In genomic region chr9:133973791-133974630, GRCh38 we compare ENCODE assay signal across 1 cellular context.
TF ChIP-seq lines count a peak whose summit lies in the region.

No MANE protein-coding gene starts in this region.

TF ChIP-seq in HepG2, 621 proteins besides CTCF, POLR2A, EP300 and RAD21 (continued from another document and continues in another):
- TF ChIP-seq PHF5A (CRISPR knock-in tag; IDR thresholded peaks at IDR 0.05; ENCODE audit: low read depth, unreplicated experiment) (no peak), MXI1 (IDR thresholded peaks at IDR 0.05; ENCODE audit: borderline replicate concordance, low read depth, low read length) (peak; percentile 26; the same call in 1 of the 3 replicates), YEATS2 (CRISPR knock-in tag; IDR thresholded peaks at IDR 0.05; ENCODE audit: borderline replicate concordance) (no peak), ZKSCAN1 (IDR thresholded peaks at IDR 0.05; ENCODE audit: low read length) (no peak), SALL2 (CRISPR knock-in tag; IDR thresholded peaks at IDR 0.05) (no peak), ZNF224 (CRISPR knock-in tag; IDR thresholded peaks at IDR 0.05) (no peak), ZFP36L2 (CRISPR knock-in tag; IDR thresholded peaks at IDR 0.05) (no peak), KAT7 (CRISPR knock-in tag; IDR thresholded peaks at IDR 0.05; ENCODE audit: borderline replicate concordance) (no peak), MYPOP (CRISPR knock-in tag; IDR thresholded peaks at IDR 0.05) (no peak), ZNF891 (CRISPR knock-in tag; IDR thresholded peaks at IDR 0.05) (no peak), NONO (IDR thresholded peaks at IDR 0.05) (no peak), NONO (CRISPR knock-in tag; conservative IDR thresholded peaks at IDR 0.05) (no peak), HINFP (CRISPR knock-in tag; IDR thresholded peaks at IDR 0.05; ENCODE audit: low read depth) (no peak), CERS6 (CRISPR knock-in tag; IDR thresholded peaks at IDR 0.05) (no peak), ZXDC (CRISPR knock-in tag; IDR thresholded peaks at IDR 0.05) (no peak), ZNF549 (CRISPR knock-in tag; IDR thresholded peaks at IDR 0.05) (no peak), MIER3 (CRISPR knock-in tag; IDR thresholded peaks at IDR 0.05; ENCODE audit: borderline replicate concordance) (no peak), ZBTB34 (CRISPR knock-in tag; IDR thresholded peaks at IDR 0.05) (no peak), MIXL1 (CRISPR knock-in tag; IDR thresholded peaks at IDR 0.05) (no peak), KIAA2018 (CRISPR knock-in tag; IDR thresholded peaks at IDR 0.05; ENCODE audit: borderline replicate concordance) (no peak), BRCA1 (CRISPR knock-in tag; IDR thresholded peaks at IDR 0.05) (no peak), CENPX (CRISPR knock-in tag; IDR thresholded peaks at IDR 0.05) (no peak), ZNF232 (CRISPR knock-in tag; IDR thresholded peaks at IDR 0.05; ENCODE audit: borderline replicate concordance) (no peak), ATF7-NPFF (CRISPR knock-in tag; IDR thresholded peaks at IDR 0.05; ENCODE audit: low read depth) (no peak), RARA (CRISPR knock-in tag; IDR thresholded peaks at IDR 0.05) (peak; percentile 80), ZNF446 (CRISPR knock-in tag; IDR thresholded peaks at IDR 0.05) (no peak), JUNB (CRISPR knock-in tag; IDR thresholded peaks at IDR 0.05; ENCODE audit: borderline replicate concordance) (no peak), MAFG (CRISPR knock-in tag; IDR thresholded peaks at IDR 0.05) (no peak), NFYB (CRISPR knock-in tag; IDR thresholded peaks at IDR 0.05) (no peak)
- TF ChIP-seq, protein P1, sequence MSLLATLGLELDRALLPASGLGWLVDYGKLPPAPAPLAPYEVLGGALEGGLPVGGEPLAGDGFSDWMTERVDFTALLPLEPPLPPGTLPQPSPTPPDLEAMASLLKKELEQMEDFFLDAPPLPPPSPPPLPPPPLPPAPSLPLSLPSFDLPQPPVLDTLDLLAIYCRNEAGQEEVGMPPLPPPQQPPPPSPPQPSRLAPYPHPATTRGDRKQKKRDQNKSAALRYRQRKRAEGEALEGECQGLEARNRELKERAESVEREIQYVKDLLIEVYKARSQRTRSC (CRISPR knock-in tag; IDR thresholded peaks at IDR 0.05; ENCODE audit: low read depth) = no peak
- TF ChIP-seq, protein P2, sequence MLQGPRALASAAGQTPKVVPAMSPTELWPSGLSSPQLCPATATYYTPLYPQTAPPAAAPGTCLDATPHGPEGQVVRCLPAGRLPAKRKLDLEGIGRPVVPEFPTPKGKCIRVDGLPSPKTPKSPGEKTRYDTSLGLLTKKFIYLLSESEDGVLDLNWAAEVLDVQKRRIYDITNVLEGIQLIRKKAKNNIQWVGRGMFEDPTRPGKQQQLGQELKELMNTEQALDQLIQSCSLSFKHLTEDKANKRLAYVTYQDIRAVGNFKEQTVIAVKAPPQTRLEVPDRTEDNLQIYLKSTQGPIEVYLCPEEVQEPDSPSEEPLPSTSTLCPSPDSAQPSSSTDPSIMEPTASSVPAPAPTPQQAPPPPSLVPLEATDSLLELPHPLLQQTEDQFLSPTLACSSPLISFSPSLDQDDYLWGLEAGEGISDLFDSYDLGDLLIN (CRISPR knock-in tag; IDR thresholded peaks at IDR 0.05; ENCODE audit: borderline replicate concordance) = no peak
- TF ChIP-seq, protein P3, sequence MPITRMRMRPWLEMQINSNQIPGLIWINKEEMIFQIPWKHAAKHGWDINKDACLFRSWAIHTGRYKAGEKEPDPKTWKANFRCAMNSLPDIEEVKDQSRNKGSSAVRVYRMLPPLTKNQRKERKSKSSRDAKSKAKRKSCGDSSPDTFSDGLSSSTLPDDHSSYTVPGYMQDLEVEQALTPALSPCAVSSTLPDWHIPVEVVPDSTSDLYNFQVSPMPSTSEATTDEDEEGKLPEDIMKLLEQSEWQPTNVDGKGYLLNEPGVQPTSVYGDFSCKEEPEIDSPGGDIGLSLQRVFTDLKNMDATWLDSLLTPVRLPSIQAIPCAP (CRISPR knock-in tag; IDR thresholded peaks at IDR 0.05; ENCODE audit: low read depth) = no peak
- TF ChIP-seq, protein P4, sequence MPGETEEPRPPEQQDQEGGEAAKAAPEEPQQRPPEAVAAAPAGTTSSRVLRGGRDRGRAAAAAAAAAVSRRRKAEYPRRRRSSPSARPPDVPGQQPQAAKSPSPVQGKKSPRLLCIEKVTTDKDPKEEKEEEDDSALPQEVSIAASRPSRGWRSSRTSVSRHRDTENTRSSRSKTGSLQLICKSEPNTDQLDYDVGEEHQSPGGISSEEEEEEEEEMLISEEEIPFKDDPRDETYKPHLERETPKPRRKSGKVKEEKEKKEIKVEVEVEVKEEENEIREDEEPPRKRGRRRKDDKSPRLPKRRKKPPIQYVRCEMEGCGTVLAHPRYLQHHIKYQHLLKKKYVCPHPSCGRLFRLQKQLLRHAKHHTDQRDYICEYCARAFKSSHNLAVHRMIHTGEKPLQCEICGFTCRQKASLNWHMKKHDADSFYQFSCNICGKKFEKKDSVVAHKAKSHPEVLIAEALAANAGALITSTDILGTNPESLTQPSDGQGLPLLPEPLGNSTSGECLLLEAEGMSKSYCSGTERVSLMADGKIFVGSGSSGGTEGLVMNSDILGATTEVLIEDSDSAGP (CRISPR knock-in tag; IDR thresholded peaks at IDR 0.05; ENCODE audit: borderline replicate concordance) = peak; percentile 49; the same call in 1 of the 2 replicates
- TF ChIP-seq, protein P5, sequence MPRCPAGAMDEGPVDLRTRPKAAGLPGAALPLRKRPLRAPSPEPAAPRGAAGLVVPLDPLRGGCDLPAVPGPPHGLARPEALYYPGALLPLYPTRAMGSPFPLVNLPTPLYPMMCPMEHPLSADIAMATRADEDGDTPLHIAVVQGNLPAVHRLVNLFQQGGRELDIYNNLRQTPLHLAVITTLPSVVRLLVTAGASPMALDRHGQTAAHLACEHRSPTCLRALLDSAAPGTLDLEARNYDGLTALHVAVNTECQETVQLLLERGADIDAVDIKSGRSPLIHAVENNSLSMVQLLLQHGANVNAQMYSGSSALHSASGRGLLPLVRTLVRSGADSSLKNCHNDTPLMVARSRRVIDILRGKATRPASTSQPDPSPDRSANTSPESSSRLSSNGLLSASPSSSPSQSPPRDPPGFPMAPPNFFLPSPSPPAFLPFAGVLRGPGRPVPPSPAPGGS (CRISPR knock-in tag; IDR thresholded peaks at IDR 0.05) = no peak
- TF ChIP-seq, protein P6, sequence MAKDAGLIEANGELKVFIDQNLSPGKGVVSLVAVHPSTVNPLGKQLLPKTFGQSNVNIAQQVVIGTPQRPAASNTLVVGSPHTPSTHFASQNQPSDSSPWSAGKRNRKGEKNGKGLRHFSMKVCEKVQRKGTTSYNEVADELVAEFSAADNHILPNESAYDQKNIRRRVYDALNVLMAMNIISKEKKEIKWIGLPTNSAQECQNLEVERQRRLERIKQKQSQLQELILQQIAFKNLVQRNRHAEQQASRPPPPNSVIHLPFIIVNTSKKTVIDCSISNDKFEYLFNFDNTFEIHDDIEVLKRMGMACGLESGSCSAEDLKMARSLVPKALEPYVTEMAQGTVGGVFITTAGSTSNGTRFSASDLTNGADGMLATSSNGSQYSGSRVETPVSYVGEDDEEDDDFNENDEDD (CRISPR knock-in tag; IDR thresholded peaks at IDR 0.05; ENCODE audit: borderline replicate concordance) = 0 out of 2 replicates have a peak, but pooled peaks have one; percentile 30
